ENCODE assay signal across 25 cellular contexts in genomic region chr16:29696881-29697331, GRCh38.
"Had no signal": no experiment of that assay in that cellular context is flagged by ENCODE, and none has a peak within 500 bp of the region (broad histone marks: within the 10 kb centered on the region; RNA-seq: fewer than 3 reads in every experiment).

No MANE protein-coding gene starts in this region.

- H3K4me3 ChIP-seq: adrenal gland, SK-N-MC had no signal

- H3K27ac ChIP-seq: adrenal gland, SK-N-MC, VCaP had no signal

- H3K27ac Mint-ChIP-seq: activated CD4-positive, alpha-beta T cell treated with anti-CD3 and anti-CD28 coated beads for 36 hours; activated CD8-positive, alpha-beta T cell treated with anti-CD3 and anti-CD28 coated beads, Interleukin-2, amount 10 ng/mL, durations not matched to agents 7 days and 5 days; activated naive CD8-positive, alpha-beta T cell treated with anti-CD3 and anti-CD28 coated beads, Interleukin-2, amount 10 ng/mL, durations not matched to agents 7 days and 5 days; T-cell had no signal

- H3K9me3 ChIP-seq: adrenal gland had no signal

- H3K36me3 Mint-ChIP-seq: activated naive CD8-positive, alpha-beta T cell treated with anti-CD3 and anti-CD28 coated beads, Interleukin-2, amount 10 ng/mL, durations not matched to agents 7 days and 5 days; T-cell had no signal

- H3K4me1 ChIP-seq: adrenal gland had no signal

- H3K27me3 ChIP-seq: adrenal gland had no signal

- H3K9me3 Mint-ChIP-seq: activated naive CD8-positive, alpha-beta T cell treated with anti-CD3 and anti-CD28 coated beads, Interleukin-2, amount 10 ng/mL, durations not matched to agents 7 days and 5 days; T-cell had no signal

- DNase-seq: activated CD4-positive, alpha-beta T cell treated with anti-CD3 and anti-CD28 coated beads for 36 hours; activated CD4-positive, alpha-beta T cell treated with anti-CD3 and anti-CD28 coated beads, Interleukin-2, amount 50 U/mL, for 1 hour; activated CD4-positive, CD25-positive, alpha-beta regulatory T cell; activated CD8-positive, alpha-beta memory T cell treated with anti-CD3 and anti-CD28 coated beads, Interleukin-2, amount 50 U/mL, for 48 hours; activated CD8-positive, alpha-beta T cell treated with anti-CD3 and anti-CD28 coated beads, Interleukin-2, amount 10 ng/mL, durations not matched to agents 7 days and 5 days; activated naive CD4-positive, alpha-beta T cell treated with anti-CD3 and anti-CD28 coated beads, Interleukin-2, amount 50 U/mL, for 16 hours; activated naive CD8-positive, alpha-beta T cell treated with anti-CD3 and anti-CD28 coated beads, Interleukin-2, amount 10 ng/mL, durations not matched to agents 7 days and 5 days; activated T-cell treated with anti-CD3 and anti-CD28 coated beads, Interleukin-2, amount 50 U/mL, for 1 hour; adrenal gland; anterior cingulate cortex; Kasumi-1; NCI-H1105 treated with DMSO at 0.1 percent for 48 hours; NCI-H1436 treated with DMSO at 0.1 percent for 48 hours; NCI-H187; NCI-H2081; NCI-H510A treated with DMSO at 0.1 percent for 48 hours; NCI-H69; NK-92 treated with Interleukin-12 subunit alpha and Interleukin-12 subunit beta, amount 100 ng/mL, for 24 hours; OCI-M1; RPMI8226; T-cell had no signal

- H3K4me3 Mint-ChIP-seq: activated CD4-positive, alpha-beta T cell treated with anti-CD3 and anti-CD28 coated beads for 36 hours; activated CD8-positive, alpha-beta T cell treated with anti-CD3 and anti-CD28 coated beads, Interleukin-2, amount 10 ng/mL, durations not matched to agents 7 days and 5 days; activated naive CD8-positive, alpha-beta T cell treated with anti-CD3 and anti-CD28 coated beads, Interleukin-2, amount 10 ng/mL, durations not matched to agents 7 days and 5 days; T-cell had no signal

- H3K27me3 Mint-ChIP-seq: activated CD4-positive, alpha-beta T cell treated with anti-CD3 and anti-CD28 coated beads for 36 hours; activated naive CD8-positive, alpha-beta T cell treated with anti-CD3 and anti-CD28 coated beads, Interleukin-2, amount 10 ng/mL, durations not matched to agents 7 days and 5 days; T-cell had no signal

- ATAC-seq: activated CD4-positive, alpha-beta T cell treated with anti-CD3 and anti-CD28 coated beads for 36 hours; activated CD8-positive, alpha-beta T cell treated with anti-CD3 and anti-CD28 coated beads, Interleukin-2, amount 10 ng/mL, durations not matched to agents 7 days and 5 days; Panc1; Right ventricle myocardium inferior; T-cell had no signal

- H3K36me3 ChIP-seq: adrenal gland had no signal
